Comparison of ENCODE assay signal across 12 cellular contexts in the genomic region with DNA sequence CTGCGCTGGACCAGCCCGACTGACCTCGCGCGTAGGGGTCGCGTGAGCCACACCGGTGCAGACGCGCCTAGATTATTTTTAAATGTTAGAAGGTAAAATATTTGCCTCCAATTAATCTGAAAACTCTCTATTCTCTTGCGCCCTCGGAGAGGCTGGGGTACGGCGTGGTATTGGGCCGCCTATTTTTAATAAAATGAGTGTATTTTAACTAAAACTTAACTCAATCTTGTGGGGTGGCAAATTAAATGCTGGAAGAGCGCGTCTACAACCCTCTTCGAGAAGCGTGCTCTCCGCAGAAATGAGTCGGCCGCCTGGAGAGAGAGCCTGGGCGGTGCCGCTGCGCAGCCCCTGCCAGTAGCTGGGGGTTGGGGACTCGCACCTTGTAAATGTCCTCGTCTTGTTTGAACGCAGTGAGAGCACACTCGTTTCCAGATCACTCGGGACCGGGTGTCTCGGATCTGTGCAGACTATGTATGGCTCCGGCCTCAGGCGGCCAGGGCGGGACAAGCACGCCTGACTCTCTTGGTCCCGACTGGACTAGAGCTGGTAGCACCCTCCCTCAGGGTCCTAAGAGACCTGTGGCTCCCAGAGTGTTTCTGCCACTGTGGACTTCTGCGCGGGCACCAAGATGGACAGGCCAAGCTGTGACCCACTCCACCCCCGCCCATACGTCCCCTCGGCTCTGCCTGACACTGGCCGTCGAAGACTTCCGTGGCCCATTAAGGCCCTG. TPM values are rescaled to one million over a fixed set of nuclear protein-coding genes. Genes with fewer than 3 reads are reported as not detected.
DNase-seq lines count a peak whose midpoint lies in the region; ATAC-seq and TF ChIP-seq lines count a peak whose summit lies in the region.
"Had no signal": no experiment of that assay in that cellular context is flagged by ENCODE, and none has a peak within 500 bp of the region (broad histone marks: within the 10 kb centered on the region; RNA-seq: fewer than 3 reads in every experiment).

No MANE protein-coding gene starts in this region.

- H3K27me3 ChIP-seq in right atrium auricular region, result peaks cover 14 to 15% of the 10 kb centered on the region in 2 donors
- peaks cover 90% of the 10 kb centered on the region for H3K27me3 ChIP-seq in neural cell (ENCODE audit: insufficient read depth, low read depth, low read length)
- peaks cover 47% of the 10 kb centered on the region for H3K27me3 ChIP-seq in upper lobe of right lung

- H3K4me1 ChIP-seq in right atrium auricular region (peaks cover 0 to 41% of the 10 kb centered on the region in 2 donors), upper lobe of right lung (peaks cover 9% of the 10 kb centered on the region)

- H3K79me2 ChIP-seq in neural cell (replicated peaks; ENCODE audit: insufficient read depth, low read length), result peaks cover 8% of the 10 kb centered on the region

- no peaks in the 10 kb centered on the region for H3F3A ChIP-seq in neural cell (ENCODE audit: insufficient read depth, low read length, poor library complexity, severe bottlenecking)

- no peak overlapping the region for H3K4me2 ChIP-seq in neural cell (ENCODE audit: low read length)

- peaks cover 32% of the 10 kb centered on the region for H3K27me3 Mint-ChIP-seq in glutamatergic neuron (ENCODE audit: unreplicated experiment)

- no peak for TF ChIP-seq RAD21 in neural cell (conservative IDR thresholded peaks at IDR 0.05)

- peak overlapping the region in 1 of 2 donors; percentile 70 for H3K4me3 ChIP-seq in right atrium auricular region
- peak overlapping the region; percentile 92 for H3K4me3 ChIP-seq in neural cell (ENCODE audit: low read length)
- peak overlapping the region; percentile 59 for H3K4me3 ChIP-seq in upper lobe of right lung

- no peak for TF ChIP-seq EP300 in neural cell (conservative IDR thresholded peaks at IDR 0.05; ENCODE audit: poor library complexity, severe bottlenecking)

- intact Hi-C loops in left cardiac atrium (cut with DNase I), result loop anchor here (10.0 kb wide), 5 partner anchors 426 to 866 kb away; no protein-coding TSS in a partner anchor
- intact Hi-C loops in upper lobe of right lung (cut with DNase I), result no loop called here

- peaks cover 3% of the 10 kb centered on the region for H3K36me3 Mint-ChIP-seq in glutamatergic neuron (ENCODE audit: unreplicated experiment)

- TF ChIP-seq CTCF in right atrium auricular region (IDR thresholded peaks at IDR 0.05) (no peak), glutamatergic neuron (IDR thresholded peaks at IDR 0.05; ENCODE audit: partially characterized antibody, unreplicated experiment) (no peak), neural cell (IDR thresholded peaks at IDR 0.05; ENCODE audit: poor library complexity, severe bottlenecking) (no peak), upper lobe of right lung (IDR thresholded peaks at IDR 0.05) (no peak)

- H3K27ac ChIP-seq in right atrium auricular region (peak overlapping the region; percentile 97 to 98), neural cell (ENCODE audit: low read length) (no peak overlapping the region), upper lobe of right lung (no peak overlapping the region)

- no peak overlapping the region for H3K9ac ChIP-seq in neural cell (ENCODE audit: low read length)

- no peaks in the 10 kb centered on the region for H3K9me2 ChIP-seq in neural cell (ENCODE audit: insufficient read depth, low read length)

- H3K4me3 Mint-ChIP-seq in glutamatergic neuron (ENCODE audit: unreplicated experiment), result peak overlapping the region; percentile 65

- H4K20me1 ChIP-seq in neural cell (ENCODE audit: insufficient read depth), result peaks cover 12% of the 10 kb centered on the region

- no peak for DNase-seq in right atrium auricular region (ENCODE audit: low spot score)
- DNase-seq in left cardiac atrium, result no peak
- DNase-seq in glutamatergic neuron, result no peak
- DNase-seq in upper lobe of right lung, result no peak
- DNase-seq in glomerular visceral epithelial cell (ENCODE audit: extremely low spot score), result no peak
- DNase-seq in activated naive CD4-positive, alpha-beta T cell treated with anti-CD3 and anti-CD28 coated beads, Interleukin-2, amount 50 U/mL, for 16 hours, result no peak
- DNase-seq: anterior cingulate cortex; DMS53; NCI-H1436 treated with DMSO at 0.1 percent for 48 hours; NK-92 treated with Interleukin-12 subunit alpha and Interleukin-12 subunit beta, amount 100 ng/mL, for 24 hours had no signal

- peaks cover 10% of the 10 kb centered on the region for H3K9me3 Mint-ChIP-seq in glutamatergic neuron (ENCODE audit: unreplicated experiment)

- H3K36me3 ChIP-seq in right atrium auricular region (no peaks in the 10 kb centered on the region), neural cell (ENCODE audit: insufficient read depth, low read length) (no peaks in the 10 kb centered on the region), upper lobe of right lung (no peaks in the 10 kb centered on the region)

- peaks cover 4% of the 10 kb centered on the region for H3K4me1 Mint-ChIP-seq in glutamatergic neuron (ENCODE audit: low read depth, unreplicated experiment)

- H3K27ac Mint-ChIP-seq in glutamatergic neuron (ENCODE audit: unreplicated experiment), result no peak overlapping the region

- ATAC-seq in left cardiac atrium (no peak), upper lobe of right lung (no peak), GM18498 (IDR thresholded peaks at IDR 0.05; ENCODE audit: unreplicated experiment) (no peak)

- H3K9me3 ChIP-seq in right atrium auricular region (no peaks in the 10 kb centered on the region), neural cell (ENCODE audit: low read length) (no peaks in the 10 kb centered on the region), upper lobe of right lung (no peaks in the 10 kb centered on the region)

- H2AFZ ChIP-seq in neural cell (ENCODE audit: low read depth, low read length), result no peak overlapping the region

TF ChIP-seq in neural cell, 6 proteins besides CTCF, POLR2A, EP300 and RAD21:
- TF ChIP-seq, protein P1, sequence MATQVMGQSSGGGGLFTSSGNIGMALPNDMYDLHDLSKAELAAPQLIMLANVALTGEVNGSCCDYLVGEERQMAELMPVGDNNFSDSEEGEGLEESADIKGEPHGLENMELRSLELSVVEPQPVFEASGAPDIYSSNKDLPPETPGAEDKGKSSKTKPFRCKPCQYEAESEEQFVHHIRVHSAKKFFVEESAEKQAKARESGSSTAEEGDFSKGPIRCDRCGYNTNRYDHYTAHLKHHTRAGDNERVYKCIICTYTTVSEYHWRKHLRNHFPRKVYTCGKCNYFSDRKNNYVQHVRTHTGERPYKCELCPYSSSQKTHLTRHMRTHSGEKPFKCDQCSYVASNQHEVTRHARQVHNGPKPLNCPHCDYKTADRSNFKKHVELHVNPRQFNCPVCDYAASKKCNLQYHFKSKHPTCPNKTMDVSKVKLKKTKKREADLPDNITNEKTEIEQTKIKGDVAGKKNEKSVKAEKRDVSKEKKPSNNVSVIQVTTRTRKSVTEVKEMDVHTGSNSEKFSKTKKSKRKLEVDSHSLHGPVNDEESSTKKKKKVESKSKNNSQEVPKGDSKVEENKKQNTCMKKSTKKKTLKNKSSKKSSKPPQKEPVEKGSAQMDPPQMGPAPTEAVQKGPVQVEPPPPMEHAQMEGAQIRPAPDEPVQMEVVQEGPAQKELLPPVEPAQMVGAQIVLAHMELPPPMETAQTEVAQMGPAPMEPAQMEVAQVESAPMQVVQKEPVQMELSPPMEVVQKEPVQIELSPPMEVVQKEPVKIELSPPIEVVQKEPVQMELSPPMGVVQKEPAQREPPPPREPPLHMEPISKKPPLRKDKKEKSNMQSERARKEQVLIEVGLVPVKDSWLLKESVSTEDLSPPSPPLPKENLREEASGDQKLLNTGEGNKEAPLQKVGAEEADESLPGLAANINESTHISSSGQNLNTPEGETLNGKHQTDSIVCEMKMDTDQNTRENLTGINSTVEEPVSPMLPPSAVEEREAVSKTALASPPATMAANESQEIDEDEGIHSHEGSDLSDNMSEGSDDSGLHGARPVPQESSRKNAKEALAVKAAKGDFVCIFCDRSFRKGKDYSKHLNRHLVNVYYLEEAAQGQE (IDR thresholded peaks at IDR 0.05; ENCODE audit: borderline replicate concordance), result no peak
- TF ChIP-seq EZH2 (IDR thresholded peaks at IDR 0.05; ENCODE audit: borderline replicate concordance, insufficient read depth, low read length, poor library complexity, severe bottlenecking) (no peak), POLR2AphosphoS5 (IDR thresholded peaks at IDR 0.05) (no peak), MXI1 (conservative IDR thresholded peaks at IDR 0.05; ENCODE audit: poor library complexity, severe bottlenecking) (no peak), SMC3 (conservative IDR thresholded peaks at IDR 0.05; ENCODE audit: poor library complexity) (no peak), TAF1 (IDR thresholded peaks at IDR 0.05; ENCODE audit: low read depth) (no peak)

RNA-seq across cellular contexts. Expression of a gene that starts 2.0 kb away (rescaled TPM):
- total RNA-seq in right atrium auricular region (10 to 100 TPM; 14.2 to 31.7 TPM), left cardiac atrium (10 to 100 TPM; 24.8 to 32.5 TPM), glutamatergic neuron (ENCODE audit: unreplicated experiment) (4.6 TPM), upper lobe of right lung (37.3 TPM)
- 4.7 and 5.6 TPM in 2 replicates for polyA plus RNA-seq in neural cell
- polyA minus RNA-seq in neural cell, result 10.5 and 11.0 TPM in 2 replicates

Comparison
In these comparisons a context has a peak if more than half of its experiments do, and no peak if none do; other contexts are left out.
1. H3K27ac ChIP-seq: peak in right atrium auricular region (2 of 2); none in neural cell (single experiment) and upper lobe of right lung (single experiment).